Comparison of ENCODE assay signal across 20 cellular contexts in genomic region chr2:8593239-8593638, GRCh38.
"Had no signal": no experiment of that assay in that cellular context is flagged by ENCODE, and none has a peak within 500 bp of the region (broad histone marks: within the 10 kb centered on the region; RNA-seq: fewer than 3 reads in every experiment).

No MANE protein-coding gene starts in this region.

- H3K27ac Mint-ChIP-seq: effector memory CD8-positive, alpha-beta T cell; stimulated activated effector memory CD8-positive, alpha-beta T cell treated with anti-CD3 and anti-CD28 coated beads, Interleukin-12 subunit alpha, Interleukin-12 subunit beta, amount 100 ng/mL, for 72 hours had no signal

- H3K27me3 ChIP-seq: gastrocnemius medialis, sigmoid colon, stomach, thyroid gland, vagina had no signal

- H3K4me3 ChIP-seq: gastrocnemius medialis, lower lobe of right lung, prostate gland, sigmoid colon, stomach, thyroid gland, vagina had no signal

- ATAC-seq: effector memory CD8-positive, alpha-beta T cell; esophagus mucosa; gastrocnemius medialis; left colon; lower lobe of right lung; natural killer cell treated with Interleukin-12 subunit alpha and Interleukin-12 subunit beta and Interleukin-15 and Interleukin-18, amount 100 ng/mL, for 72 hours; stimulated activated effector memory CD8-positive, alpha-beta T cell treated with anti-CD3 and anti-CD28 coated beads, Interleukin-12 subunit alpha, Interleukin-12 subunit beta, amount 100 ng/mL, for 72 hours had no signal

- H3K4me1 ChIP-seq: gastrocnemius medialis, lower lobe of right lung, prostate gland, sigmoid colon, stomach, vagina had no signal

- H3K9me3 ChIP-seq: gastrocnemius medialis, lower lobe of right lung, prostate gland, sigmoid colon, stomach, thyroid gland, vagina had no signal

- H3K4me3 Mint-ChIP-seq: effector memory CD8-positive, alpha-beta T cell; naive B cell; natural killer cell treated with Interleukin-12 subunit alpha and Interleukin-12 subunit beta and Interleukin-15 and Interleukin-18, amount 100 ng/mL, for 72 hours; stimulated activated effector memory CD8-positive, alpha-beta T cell treated with anti-CD3 and anti-CD28 coated beads, Interleukin-12 subunit alpha, Interleukin-12 subunit beta, amount 100 ng/mL, for 72 hours had no signal

- H3K36me3 ChIP-seq: gastrocnemius medialis, lower lobe of right lung, prostate gland, sigmoid colon, stomach, thyroid gland, vagina had no signal

- DNase-seq: cortex of kidney; effector memory CD8-positive, alpha-beta T cell; foreskin fibroblast; gastrocnemius medialis; left ventricle myocardium superior; naive B cell; nucleus accumbens; sigmoid colon; stimulated activated CD4-positive, alpha-beta T cell treated with anti-CD3 and anti-CD28 coated beads, Interleukin-2, amount 100 ng/mL, for 24 hours; stimulated activated CD4-positive, alpha-beta T cell treated with anti-CD3 and anti-CD28 coated beads, Interleukin-4, amount 100 ng/mL, for 24 hours; stimulated activated naive CD4-positive, alpha-beta T cell treated with Interleukin-2 at 50 U/mL for 16 hours; thyroid gland had no signal

- H3K9me3 Mint-ChIP-seq: effector memory CD8-positive, alpha-beta T cell; naive B cell; natural killer cell treated with Interleukin-12 subunit alpha and Interleukin-12 subunit beta and Interleukin-15 and Interleukin-18, amount 100 ng/mL, for 72 hours; stimulated activated effector memory CD8-positive, alpha-beta T cell treated with anti-CD3 and anti-CD28 coated beads, Interleukin-12 subunit alpha, Interleukin-12 subunit beta, amount 100 ng/mL, for 72 hours had no signal

- H3K36me3 Mint-ChIP-seq: naive B cell; natural killer cell treated with Interleukin-12 subunit alpha and Interleukin-12 subunit beta and Interleukin-15 and Interleukin-18, amount 100 ng/mL, for 72 hours; stimulated activated effector memory CD8-positive, alpha-beta T cell treated with anti-CD3 and anti-CD28 coated beads, Interleukin-12 subunit alpha, Interleukin-12 subunit beta, amount 100 ng/mL, for 72 hours had no signal

- H3K27ac ChIP-seq: gastrocnemius medialis, lower lobe of right lung, prostate gland, sigmoid colon, stomach, thyroid gland, vagina had no signal
